Comparison of ENCODE assay signal across 20 cellular contexts in the genomic region with DNA sequence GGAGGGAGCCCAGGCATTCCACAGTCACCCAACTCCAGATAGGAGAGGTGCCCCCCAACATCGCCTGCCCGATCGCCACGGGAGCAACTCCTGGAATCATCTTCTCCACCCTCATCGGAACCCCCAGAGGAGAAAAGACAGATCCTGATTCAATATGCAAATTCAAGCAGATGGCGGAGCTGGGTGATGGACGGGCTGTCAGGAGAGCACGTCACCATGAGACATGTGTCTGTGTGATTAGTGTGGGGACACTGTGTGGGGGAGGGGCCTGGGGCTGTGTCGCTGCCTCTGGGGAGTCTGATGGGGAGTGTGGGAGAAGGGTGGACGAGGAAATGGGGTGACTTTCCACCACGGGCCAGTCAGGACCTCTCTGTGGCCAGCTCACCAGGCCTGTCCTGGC.
DNase-seq lines count a peak whose midpoint lies in the region; ATAC-seq and TF ChIP-seq lines count a peak whose summit lies in the region.
"Had no signal": no experiment of that assay in that cellular context is flagged by ENCODE, and none has a peak within 500 bp of the region (broad histone marks: within the 10 kb centered on the region; RNA-seq: fewer than 3 reads in every experiment).

No MANE protein-coding gene starts in this region.

- H3K27ac Mint-ChIP-seq in chondrocyte (ENCODE audit: unreplicated experiment) (no peak overlapping the region), mesothelial cell of epicardium (no peak overlapping the region)

- no peaks in the 10 kb centered on the region for H3K79me2 ChIP-seq in PC-3 (ENCODE audit: low read length)

- H3K36me3 ChIP-seq in spleen, result no peaks in the 10 kb centered on the region
- no peaks in the 10 kb centered on the region for H3K36me3 ChIP-seq in PC-3 (ENCODE audit: low read depth, low read length)

- CTCF ChIA-PET in PC-3 (lab: Charles Lee), result interaction anchor here (0.6 kb wide), 1 partner anchor 12 kb away, joined by 12 read pairs; no protein-coding TSS in a partner anchor

- no peaks in the 10 kb centered on the region for H3K9me3 ChIP-seq in spleen
- no peaks in the 10 kb centered on the region for H3K9me3 ChIP-seq in PC-3 (ENCODE audit: low read length)

- intact Hi-C loops in spleen (cut with DNase I; ENCODE audit: low total_unique reads), result no loop called here
- intact Hi-C loops in PC-3 (cut with micrococcal nuclease), result no loop called here

- peaks cover 40% of the 10 kb centered on the region for H3K27me3 Mint-ChIP-seq in chondrocyte (ENCODE audit: low read depth)
- H3K27me3 Mint-ChIP-seq in mesothelial cell of epicardium (ENCODE audit: low read depth), result peaks cover 41% of the 10 kb centered on the region

- TF ChIP-seq CTCF in chondrocyte (IDR thresholded peaks at IDR 0.05) (no peak), spleen (IDR thresholded peaks at IDR 0.05 in 8 of 11, conservative IDR thresholded peaks at IDR 0.05 in 3 of 11) (no peak), PC-3 (conservative IDR thresholded peaks at IDR 0.05; ENCODE audit: low read depth, low read length) (no peak), mesothelial cell of epicardium (IDR thresholded peaks at IDR 0.05; ENCODE audit: unreplicated experiment) (no peak)

- WGBS in spleen, 5 donors, result 39 to 54% (median 48%) methylated on average over 11 of the region's 11 CpGs

- H3K27ac ChIP-seq in spleen, result no peak overlapping the region
- H3K27ac ChIP-seq in PC-3 (ENCODE audit: low read length), result no peak overlapping the region
- H3K27ac ChIP-seq: C4-2B, KMS-11 had no signal

- BruUV-seq in PC-3 (replicated peaks; lab: Mats Ljungman, UMichigan), result no TSS peak

- H3K4me3 Mint-ChIP-seq in chondrocyte (ENCODE audit: unreplicated experiment) (no peak overlapping the region), mesothelial cell of epicardium (no peak overlapping the region)

- no peak overlapping the region for H3K4me2 ChIP-seq in PC-3 (ENCODE audit: low read length)
- H3K4me2 ChIP-seq: KMS-11 had no signal

- H3F3A ChIP-seq in PC-3 (ENCODE audit: low read length, unreplicated experiment), result no peaks in the 10 kb centered on the region

- DNase-seq in NCI-H1417 (lab: John Stamatoyannopoulos, UW) (peak in 2 of 3 experiments; percentile 34 to 68), NCI-H1417 treated with DMSO at 0.1 percent for 48 hours (lab: John Stamatoyannopoulos, UW) (no peak), NCI-H69 (lab: John Stamatoyannopoulos, UW) (peak; percentile 17), chondrocyte (ENCODE audit: low spot score) (peak; percentile 77), spleen (peak; percentile 46), PC-3 (no peak), mesothelial cell of epicardium (ENCODE audit: low spot score in 2 of 2, unreplicated experiment in 2 of 2) (no peak)
- DNase-seq in activated CD8-positive, alpha-beta memory T cell treated with anti-CD3 and anti-CD28 coated beads, Interleukin-2, amount 50 U/mL, for 4 hours, result no peak
- DNase-seq: AML-193, GOT3, NCI-H1092 treated with DMSO at 0.1 percent for 48 hours, NCI-H1694, NCI-H2081, NCI-H2227 treated with DMSO at 0.1 percent for 48 hours, NCI-H510A, OCI-M1, Right ventricle myocardium superior had no signal

- no peak overlapping the region for H3K9ac ChIP-seq in PC-3 (ENCODE audit: low read length)
- H3K9ac ChIP-seq: KMS-11 had no signal

- H3K27me3 ChIP-seq in spleen (replicated peaks in 1 of 7), result peaks cover 0 to 52% (median 14%) of the 10 kb centered on the region in 7 donors
- H3K27me3 ChIP-seq in PC-3 (ENCODE audit: low read length), result peaks cover 26% of the 10 kb centered on the region

- TF ChIP-seq POLR2A in spleen (IDR thresholded peaks at IDR 0.05), result no peak

- H3K4me1 ChIP-seq in spleen (no peaks in the 10 kb centered on the region), PC-3 (ENCODE audit: insufficient read depth, low read length) (no peaks in the 10 kb centered on the region)

- POLR2A ChIA-PET in PC-3 (lab: Charles Lee; ENCODE audit: unreplicated experiment), result no interaction called here

- ATAC-seq in PC-3, result no peak
- ATAC-seq: HCT116 had no signal

- H3K36me3 Mint-ChIP-seq in chondrocyte (ENCODE audit: low read depth), result no peaks in the 10 kb centered on the region
- H3K36me3 Mint-ChIP-seq in mesothelial cell of epicardium, result no peaks in the 10 kb centered on the region

- H3K9me3 Mint-ChIP-seq in chondrocyte (ENCODE audit: low read depth) (no peaks in the 10 kb centered on the region), mesothelial cell of epicardium (no peaks in the 10 kb centered on the region)

- no peaks in the 10 kb centered on the region for H3K9me2 ChIP-seq in PC-3 (replicated peaks; ENCODE audit: low read length)

- no peak overlapping the region for H2AFZ ChIP-seq in PC-3 (ENCODE audit: low read length)

- no peaks in the 10 kb centered on the region for H4K20me1 ChIP-seq in PC-3 (ENCODE audit: low read length)

- H3K4me1 Mint-ChIP-seq in chondrocyte (ENCODE audit: low read depth), result no peaks in the 10 kb centered on the region
- no peaks in the 10 kb centered on the region for H3K4me1 Mint-ChIP-seq in mesothelial cell of epicardium

- no peak overlapping the region for H3K4me3 ChIP-seq in spleen
- H3K4me3 ChIP-seq in PC-3 (ENCODE audit: low read length), result no peak overlapping the region

Comparison
In these comparisons a context has a peak if more than half of its experiments do, and no peak if none do; other contexts are left out.
1. DNase-seq: peak in NCI-H1417 (2 of 3), NCI-H69 (single experiment), chondrocyte (single experiment) and spleen (single experiment); none in NCI-H1417 treated with DMSO at 0.1 percent for 48 hours (single experiment), PC-3 (single experiment), mesothelial cell of epicardium (0 of 2) and activated CD8-positive, alpha-beta memory T cell treated with anti-CD3 and anti-CD28 coated beads, Interleukin-2, amount 50 U/mL, for 4 hours (single experiment).